Comparison of ENCODE assay signal across 9 cellular contexts in the genomic region with DNA sequence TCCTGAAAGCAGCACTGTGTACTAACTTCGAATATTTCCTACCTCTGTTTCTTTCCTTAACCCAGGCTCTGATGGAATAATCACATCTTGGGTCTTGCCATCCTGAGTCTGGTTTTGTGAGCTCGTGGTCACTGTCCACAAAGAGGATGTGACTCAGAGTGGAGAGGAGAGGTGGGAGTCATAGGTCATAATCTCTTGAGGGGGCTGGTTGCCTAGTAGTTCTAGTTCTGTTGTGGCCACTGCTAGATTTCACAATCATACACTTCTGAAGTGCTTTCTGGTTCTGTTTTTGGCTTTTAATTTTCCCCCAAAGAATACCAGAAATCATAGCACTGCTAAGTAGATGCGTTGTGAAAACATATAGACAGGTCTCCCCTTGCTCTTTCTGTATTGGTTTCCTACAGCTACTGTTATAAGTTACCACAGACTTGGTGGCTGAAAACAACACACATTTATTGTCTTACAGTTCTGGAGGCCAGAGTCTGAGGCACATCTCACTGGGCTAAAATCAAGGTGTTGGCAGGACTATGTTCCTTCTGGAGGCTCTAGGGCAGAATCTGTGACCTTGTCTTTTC.
DNase-seq lines count a peak whose midpoint lies in the region; ATAC-seq and TF ChIP-seq lines count a peak whose summit lies in the region.
"Had no signal": no experiment of that assay in that cellular context is flagged by ENCODE, and none has a peak within 500 bp of the region (broad histone marks: within the 10 kb centered on the region; RNA-seq: fewer than 3 reads in every experiment).

No MANE protein-coding gene starts in this region.

- CTCF ChIA-PET in mammary epithelial cell (lab: Charles Lee; ENCODE audit: low non-redundant PET): no interaction called here
- CTCF ChIA-PET in HEK293T (lab: Yijun Ruan, JAX): no interaction called here

- POLR2A ChIA-PET in HEK293T (lab: Yijun Ruan, JAX): no interaction called here

- no peak overlapping the region for H3K4me3 Mint-ChIP-seq in T-helper 2 cell treated with Interferon-gamma antibody and Interleukin-4, amounts not matched to agents 5 μg/mL and 100 μg/mL, for 36 hours

- H3K27ac Mint-ChIP-seq in T-helper 2 cell treated with Interferon-gamma antibody and Interleukin-4, amounts not matched to agents 5 μg/mL and 100 μg/mL, for 36 hours: no peak overlapping the region

- no peaks in the 10 kb centered on the region for H3K27me3 Mint-ChIP-seq in T-helper 2 cell treated with Interferon-gamma antibody and Interleukin-4, amounts not matched to agents 5 μg/mL and 100 μg/mL, for 36 hours (ENCODE audit: low read depth)

- H3K36me3 ChIP-seq in mammary epithelial cell (ENCODE audit: insufficient read depth, low read length) (no peaks in the 10 kb centered on the region), skeletal muscle satellite cell (ENCODE audit: insufficient read depth, low read length) (no peaks in the 10 kb centered on the region)

- WGBS in mammary epithelial cell (ENCODE audit: low coverage, missing lambda C conversion rate): 20% methylated on average over 3 of the region's 3 CpGs

- H3K36me3 Mint-ChIP-seq in T-helper 2 cell treated with Interferon-gamma antibody and Interleukin-4, amounts not matched to agents 5 μg/mL and 100 μg/mL, for 36 hours (ENCODE audit: low read depth): no peaks in the 10 kb centered on the region

- H4K20me1 ChIP-seq in mammary epithelial cell (ENCODE audit: insufficient read depth, low read length): no peaks in the 10 kb centered on the region

- peak; percentile 66 for ATAC-seq in GM19372 (IDR thresholded peaks at IDR 0.05; ENCODE audit: low read depth, unreplicated experiment)

- peak; percentile 26 for DNase-seq in KBM-7
- peak; percentile 8 for DNase-seq in mammary epithelial cell
- DNase-seq in T-helper 2 cell treated with Interferon-gamma antibody and Interleukin-4, amounts not matched to agents 5 μg/mL and 100 μg/mL, for 36 hours (ENCODE audit: low spot score): no peak
- no peak for DNase-seq in HEK293T (ENCODE audit: extremely low spot score)
- DNase-seq in NCI-H748 (lab: John Stamatoyannopoulos, UW; ENCODE audit: unreplicated experiment): no peak
- DNase-seq: amniotic stem cell, SHP77 treated with DMSO at 0.1 percent for 48 hours had no signal

- BruUV-seq in mammary epithelial cell (replicated peaks; lab: Mats Ljungman, UMichigan): no TSS peak

- no peaks in the 10 kb centered on the region for H3K9me3 ChIP-seq in mammary epithelial cell (replicated peaks; ENCODE audit: insufficient read depth, low read length)
- H3K9me3 ChIP-seq in skeletal muscle satellite cell (replicated peaks; ENCODE audit: low read length): no peaks in the 10 kb centered on the region

- dilution Hi-C loops in mammary epithelial cell (cut with HindIII; ENCODE audit: low sequenced_read_pairs): no loop called here

- intact Hi-C loops in mammary epithelial cell (cut with micrococcal nuclease): no loop called here

- no peaks in the 10 kb centered on the region for H3K79me2 ChIP-seq in mammary epithelial cell (ENCODE audit: insufficient read depth, low read length)

- H3K4me2 ChIP-seq in mammary epithelial cell (ENCODE audit: insufficient read depth, low read depth, low read length) (no peak overlapping the region), skeletal muscle satellite cell (ENCODE audit: low read length) (peak overlapping the region; percentile 13)

- H3K4me3 ChIP-seq in mammary epithelial cell (replicated peaks in 1 of 3; ENCODE audit: insufficient read depth in 1 of 3, low read depth in 2 of 3, low read length in 3 of 3): no peak overlapping the region
- no peak overlapping the region for H3K4me3 ChIP-seq in skeletal muscle satellite cell (ENCODE audit: low read length)

- in situ Hi-C loops in KBM-7 (cut with MboI; ENCODE audit: low pct_unique_long_range_greater_than_20kb, low sequenced_read_pairs): no loop called here
- in situ Hi-C loops in mammary epithelial cell (cut with MboI; ENCODE audit: low sequenced_read_pairs in 2 of 2): no loop called here

- no peaks in the 10 kb centered on the region for H3K4me1 Mint-ChIP-seq in T-helper 2 cell treated with Interferon-gamma antibody and Interleukin-4, amounts not matched to agents 5 μg/mL and 100 μg/mL, for 36 hours (ENCODE audit: low read depth)

- no peak overlapping the region for H2AFZ ChIP-seq in mammary epithelial cell (ENCODE audit: low read depth, low read length)

- H3K9me3 Mint-ChIP-seq in T-helper 2 cell treated with Interferon-gamma antibody and Interleukin-4, amounts not matched to agents 5 μg/mL and 100 μg/mL, for 36 hours: no peaks in the 10 kb centered on the region

- H3K27ac ChIP-seq in mammary epithelial cell (ENCODE audit: insufficient read depth, low read depth, low read length): no peak overlapping the region

- H3K9ac ChIP-seq in mammary epithelial cell (ENCODE audit: insufficient read depth, low read length): no peak overlapping the region
- no peak overlapping the region for H3K9ac ChIP-seq in skeletal muscle satellite cell (ENCODE audit: low read depth, low read length)

- no peak for TF ChIP-seq CTCF in mammary epithelial cell (conservative IDR thresholded peaks at IDR 0.05 in 1 of 2, IDR thresholded peaks at IDR 0.05 in 1 of 2; ENCODE audit: extremely low read depth in 1 of 2, insufficient read depth in 1 of 2, low read depth in 1 of 2, low read length in 2 of 2)

- H3K4me1 ChIP-seq in mammary epithelial cell (ENCODE audit: insufficient read depth, low read length) (no peaks in the 10 kb centered on the region), skeletal muscle satellite cell (ENCODE audit: control insufficient read depth, insufficient read depth, low read length) (peaks cover 14% of the 10 kb centered on the region)

- no peaks in the 10 kb centered on the region for H3K27me3 ChIP-seq in mammary epithelial cell (ENCODE audit: insufficient read depth, low read length)
- H3K27me3 ChIP-seq in skeletal muscle satellite cell (ENCODE audit: control insufficient read depth, insufficient read depth, low read length): no peaks in the 10 kb centered on the region

TF ChIP-seq in HEK293T, 16 proteins besides CTCF, POLR2A, EP300 and RAD21:
- TF ChIP-seq LEF1 (IDR thresholded peaks at IDR 0.05; ENCODE audit: borderline replicate concordance): no peak
- no peak for TF ChIP-seq CTBP1 (IDR thresholded peaks at IDR 0.05; ENCODE audit: borderline replicate concordance)
- no peak for TF ChIP-seq SUZ12 (IDR thresholded peaks at IDR 0.05)
- TF ChIP-seq FOXA1 (IDR thresholded peaks at IDR 0.05): no peak
- TF ChIP-seq NFRKB (IDR thresholded peaks at IDR 0.05): no peak
- no peak for TF ChIP-seq HDGF (IDR thresholded peaks at IDR 0.05; ENCODE audit: borderline replicate concordance)
- TF ChIP-seq TARDBP (IDR thresholded peaks at IDR 0.05): no peak
- TF ChIP-seq ARNT (IDR thresholded peaks at IDR 0.05): no peak
- TF ChIP-seq FOXM1 (IDR thresholded peaks at IDR 0.05; ENCODE audit: borderline replicate concordance): no peak
- no peak for TF ChIP-seq ZNF384 (IDR thresholded peaks at IDR 0.05)
- TF ChIP-seq L3MBTL2 (conservative IDR thresholded peaks at IDR 0.05): no peak
- TF ChIP-seq SP1 (IDR thresholded peaks at IDR 0.05): no peak
- no peak for TF ChIP-seq ELF4 (IDR thresholded peaks at IDR 0.05)
- TF ChIP-seq PKNOX1 (IDR thresholded peaks at IDR 0.05): no peak
- TF ChIP-seq FOXK2 (IDR thresholded peaks at IDR 0.05): no peak
- TF ChIP-seq BHLHE40 (IDR thresholded peaks at IDR 0.05; ENCODE audit: borderline replicate concordance): no peak

Comparison
In these comparisons a context has a peak if more than half of its experiments do, and no peak if none do; other contexts are left out.
1. DNase-seq: peak in KBM-7 (single experiment) and mammary epithelial cell (single experiment); none in T-helper 2 cell treated with Interferon-gamma antibody and Interleukin-4, amounts not matched to agents 5 μg/mL and 100 μg/mL, for 36 hours (single experiment), HEK293T (single experiment) and NCI-H748 (single experiment).